In genomic region chr11:2742611-2743426, GRCh38 we compare ENCODE assay signal across 22 cellular contexts. TPM values are rescaled to one million over a fixed set of nuclear protein-coding genes. Genes with fewer than 3 reads are reported as not detected.
DNase-seq lines count a peak whose midpoint lies in the region; ATAC-seq, FAIRE-seq and TF ChIP-seq lines count a peak whose summit lies in the region.
"Had no signal": no experiment of that assay in that cellular context is flagged by ENCODE, and none has a peak within 500 bp of the region (broad histone marks: within the 10 kb centered on the region; RNA-seq: fewer than 3 reads in every experiment).

No MANE protein-coding gene starts in this region.

- no peak for TF ChIP-seq CTCF in RWPE2 (IDR thresholded peaks at IDR 0.05; ENCODE audit: poor library complexity, severe bottlenecking)
- no peak for TF ChIP-seq CTCF in kidney (IDR thresholded peaks at IDR 0.05; ENCODE audit: borderline replicate concordance, extremely low read depth, insufficient read depth)

- intact Hi-C loops in kidney (cut with DNase I), result no loop called here
- intact Hi-C loops in sciatic nerve (cut with DNase I), result no loop called here

- H3K9ac ChIP-seq in kidney (ENCODE audit: low read length in 2 of 2), result no peak overlapping the region

- no peaks in the 10 kb centered on the region for H3K36me3 ChIP-seq in RWPE2 (ENCODE audit: low read depth)
- H3K36me3 ChIP-seq in kidney (ENCODE audit: control insufficient read depth in 1 of 2, insufficient read depth in 2 of 2, low read length in 2 of 2), result no peaks in the 10 kb centered on the region
- H3K36me3 ChIP-seq: HAP-1, stomach, transverse colon had no signal

- H3K4me3 ChIP-seq in RWPE2 (ENCODE audit: severe bottlenecking) (no peak overlapping the region), kidney (ENCODE audit: low read length in 2 of 2) (no peak overlapping the region)
- H3K4me3 ChIP-seq: HAP-1, smooth muscle cell, stomach, transverse colon had no signal

- ATAC-seq in RWPE2 (ENCODE audit: low read depth) (no peak), sciatic nerve (no peak), GM18498 (IDR thresholded peaks at IDR 0.05; ENCODE audit: unreplicated experiment) (no peak)
- ATAC-seq: activated T-helper 17 cell treated with anti-CD3 and anti-CD28 coated beads, Interleukin-2, amount 50 U/mL, for 72 hours had no signal

- H3K27ac ChIP-seq in RWPE2 (ENCODE audit: poor library complexity, severe bottlenecking) (no peak overlapping the region), kidney (ENCODE audit: low read depth in 2 of 2, low read length in 2 of 2) (no peak overlapping the region)

- H3K4me1 ChIP-seq in RWPE2 (ENCODE audit: insufficient read depth, poor library complexity, severe bottlenecking), result peaks cover 5% of the 10 kb centered on the region
- H3K4me1 ChIP-seq in kidney (ENCODE audit: control insufficient read depth in 1 of 2, insufficient read depth in 1 of 2, low read depth in 1 of 2, low read length in 2 of 2), result peaks cover 0 to 13% of the 10 kb centered on the region in 2 donors
- H3K4me1 ChIP-seq: HAP-1 had no signal

- DNase-seq in COLO668 (lab: John Stamatoyannopoulos, UW; ENCODE audit: unreplicated experiment) (peak; percentile 19), RWPE2 (ENCODE audit: low spot score) (peak; percentile 45), kidney (peak; percentile 45), sciatic nerve (ENCODE audit: low spot score) (peak; percentile 53), iPS-NIHi11 (ENCODE audit: low spot score) (no peak), HPDE6-E6E7 (ENCODE audit: extremely low spot score) (no peak)
- DNase-seq: activated B cell treated with CpG ODN at 0.5 μM for 24 hours; activated CD4-positive, alpha-beta T cell treated with anti-CD3 and anti-CD28 coated beads, Interleukin-2, amount 50 U/mL, for 4 hours; activated CD8-positive, alpha-beta memory T cell treated with anti-CD3 and anti-CD28 coated beads, Interleukin-2, amount 50 U/mL, for 4 hours; CD4-positive, alpha-beta memory T cell; KBM-7; NCI-H1436 treated with DMSO at 0.1 percent for 48 hours; NCI-H2171 treated with DMSO at 0.1 percent for 48 hours; NCI-H526; stomach; T-helper 9 cell; transverse colon had no signal

- FAIRE-seq in kidney (lab: Jason Lieb, UNC), result no peak
- FAIRE-seq: GM18507 had no signal

- H3K9me3 ChIP-seq in RWPE2 (ENCODE audit: severe bottlenecking) (no peaks in the 10 kb centered on the region), kidney (ENCODE audit: control insufficient read depth in 1 of 2, low read length in 2 of 2) (no peaks in the 10 kb centered on the region)
- H3K9me3 ChIP-seq: HAP-1, stomach, transverse colon had no signal

- no peaks in the 10 kb centered on the region for H3K27me3 ChIP-seq in RWPE2 (ENCODE audit: insufficient read depth, poor library complexity, severe bottlenecking)
- H3K27me3 ChIP-seq: stomach, transverse colon had no signal

RNA-seq across cellular contexts. Expression of gene KCNQ1OT1, which starts 43.0 kb away (rescaled TPM):
- total RNA-seq in kidney (4.4 TPM), sciatic nerve (7.2 TPM)
- 0.22 TPM for polyA plus RNA-seq in kidney (ENCODE audit: insufficient read depth, low read depth, low replicate concordance)

Comparison
In these comparisons a context has a peak if more than half of its experiments do, and no peak if none do; other contexts are left out.
1. DNase-seq: peak in COLO668 (single experiment), RWPE2 (single experiment), kidney (single experiment) and sciatic nerve (single experiment); none in iPS-NIHi11 (single experiment) and HPDE6-E6E7 (single experiment).